Comparison of ENCODE assay signal across 1 cellular context in the genomic region with DNA sequence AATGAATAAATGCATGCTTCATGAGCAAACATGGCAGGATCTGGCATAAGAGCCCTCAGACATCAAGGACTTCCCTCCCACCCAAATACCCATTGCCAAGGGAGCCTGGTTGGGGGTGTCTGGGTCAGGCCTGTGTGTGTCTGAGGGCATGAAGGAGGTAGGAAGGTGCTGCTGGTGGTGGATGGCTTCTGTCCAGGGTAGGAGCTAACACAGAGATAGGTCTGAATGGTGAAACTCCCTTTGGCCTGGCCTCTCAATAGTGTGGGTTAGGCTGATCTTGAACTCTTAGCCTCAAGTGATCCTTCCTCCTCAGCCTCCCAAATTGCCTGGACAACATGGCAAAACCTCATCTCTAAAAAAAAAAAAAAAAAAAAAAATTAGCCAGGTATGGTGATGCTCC.
TF ChIP-seq lines count a peak whose summit lies in the region.

No MANE protein-coding gene starts in this region.

TF ChIP-seq in IMR-90, 13 proteins besides CTCF, POLR2A, EP300 and RAD21:
- TF ChIP-seq BHLHE40 (IDR thresholded peaks at IDR 0.05; ENCODE audit: low read depth, low read length) (no peak), NFE2L2 (IDR thresholded peaks at IDR 0.05; ENCODE audit: low read depth, low read length) (no peak), SMC3 (IDR thresholded peaks at IDR 0.05; ENCODE audit: low read depth, low read length) (no peak), CEBPB (IDR thresholded peaks at IDR 0.05; ENCODE audit: low read depth, low read length) (no peak), MXI1 (IDR thresholded peaks at IDR 0.05; ENCODE audit: borderline replicate concordance, low read depth, low read length) (no peak), MAFK (IDR thresholded peaks at IDR 0.05; ENCODE audit: low read depth, low read length) (no peak), RFX5 (IDR thresholded peaks at IDR 0.05; ENCODE audit: low read depth, low read length) (no peak), MAZ (IDR thresholded peaks at IDR 0.05; ENCODE audit: borderline replicate concordance, low read depth, low read length) (no peak), RCOR1 (IDR thresholded peaks at IDR 0.05; ENCODE audit: insufficient replicate concordance, low read length) (no peak), CHD1 (IDR thresholded peaks at IDR 0.05; ENCODE audit: low read depth, low read length) (no peak), FOS (IDR thresholded peaks at IDR 0.05; ENCODE audit: low read depth, low read length) (no peak)
- TF ChIP-seq, protein P1, sequence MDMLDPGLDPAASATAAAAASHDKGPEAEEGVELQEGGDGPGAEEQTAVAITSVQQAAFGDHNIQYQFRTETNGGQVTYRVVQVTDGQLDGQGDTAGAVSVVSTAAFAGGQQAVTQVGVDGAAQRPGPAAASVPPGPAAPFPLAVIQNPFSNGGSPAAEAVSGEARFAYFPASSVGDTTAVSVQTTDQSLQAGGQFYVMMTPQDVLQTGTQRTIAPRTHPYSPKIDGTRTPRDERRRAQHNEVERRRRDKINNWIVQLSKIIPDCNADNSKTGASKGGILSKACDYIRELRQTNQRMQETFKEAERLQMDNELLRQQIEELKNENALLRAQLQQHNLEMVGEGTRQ (IDR thresholded peaks at IDR 0.05; ENCODE audit: low read depth, low read length), result no peak
- TF ChIP-seq, protein P2, sequence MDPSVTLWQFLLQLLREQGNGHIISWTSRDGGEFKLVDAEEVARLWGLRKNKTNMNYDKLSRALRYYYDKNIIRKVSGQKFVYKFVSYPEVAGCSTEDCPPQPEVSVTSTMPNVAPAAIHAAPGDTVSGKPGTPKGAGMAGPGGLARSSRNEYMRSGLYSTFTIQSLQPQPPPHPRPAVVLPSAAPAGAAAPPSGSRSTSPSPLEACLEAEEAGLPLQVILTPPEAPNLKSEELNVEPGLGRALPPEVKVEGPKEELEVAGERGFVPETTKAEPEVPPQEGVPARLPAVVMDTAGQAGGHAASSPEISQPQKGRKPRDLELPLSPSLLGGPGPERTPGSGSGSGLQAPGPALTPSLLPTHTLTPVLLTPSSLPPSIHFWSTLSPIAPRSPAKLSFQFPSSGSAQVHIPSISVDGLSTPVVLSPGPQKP (IDR thresholded peaks at IDR 0.05; ENCODE audit: borderline replicate concordance, low read depth, low read length), result no peak
